Comparison of ENCODE assay signal across 8 cellular contexts in the genomic region with DNA sequence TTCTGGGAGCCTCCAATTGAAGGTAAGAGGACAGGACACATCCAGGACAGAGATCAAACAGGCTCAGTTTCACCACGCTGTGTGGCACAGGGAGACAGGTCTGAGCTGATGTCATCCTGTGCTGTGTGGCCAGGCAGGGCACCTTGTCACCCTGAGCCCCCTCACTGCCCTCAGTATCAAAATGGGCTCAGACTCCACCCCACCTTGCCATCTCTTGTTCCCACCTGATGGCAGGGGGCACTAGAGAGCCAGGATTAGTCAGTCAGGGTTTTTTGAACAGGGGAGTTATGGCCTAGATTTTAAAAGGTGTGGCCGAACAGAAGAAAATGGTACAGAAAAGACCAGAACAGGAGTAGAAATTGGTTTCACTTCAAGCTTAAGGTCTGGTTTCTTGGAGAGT. TPM values are rescaled to one million over a fixed set of nuclear protein-coding genes. Genes with fewer than 3 reads are reported as not detected.
DNase-seq lines count a peak whose midpoint lies in the region; ATAC-seq and TF ChIP-seq lines count a peak whose summit lies in the region.

No MANE protein-coding gene starts in this region.

- TF ChIP-seq CTCF in AG09319 (IDR thresholded peaks at IDR 0.05; ENCODE audit: low read depth, low read length) (peak; percentile 41), GM12873 (IDR thresholded peaks at IDR 0.05; ENCODE audit: insufficient read depth, low read depth, low read length, missing control alignments) (peak; percentile 67)

- peak overlapping the region; percentile 49 for H3K4me3 Mint-ChIP-seq in natural killer cell treated with Interleukin-12 subunit alpha and Interleukin-12 subunit beta and Interleukin-15 and Interleukin-18, amount 100 ng/mL, for 72 hours

- peaks cover 19 to 27% of the 10 kb centered on the region in 2 donors for H3K4me1 Mint-ChIP-seq in natural killer cell treated with Interleukin-12 subunit alpha and Interleukin-12 subunit beta and Interleukin-15 and Interleukin-18, amount 100 ng/mL, for 72 hours (ENCODE audit: low read depth in 2 of 2)

- no peak for DNase-seq in AG09319 (ENCODE audit: extremely low read depth, low read depth)
- DNase-seq in RPMI8226, result peak; percentile 58
- peak; percentile 59 for DNase-seq in astrocyte of the hippocampus (ENCODE audit: low read depth, low spot score)
- DNase-seq in natural killer cell treated with Interleukin-12 subunit alpha and Interleukin-12 subunit beta and Interleukin-15 and Interleukin-18, amount 100 ng/mL, for 72 hours (ENCODE audit: low spot score), result no peak
- DNase-seq in HCEC 1CT, result no peak
- no peak for DNase-seq in DMS153 treated with DMSO at 0.1 percent for 48 hours (lab: John Stamatoyannopoulos, UW; ENCODE audit: unreplicated experiment)

- H3K27me3 Mint-ChIP-seq in natural killer cell treated with Interleukin-12 subunit alpha and Interleukin-12 subunit beta and Interleukin-15 and Interleukin-18, amount 100 ng/mL, for 72 hours, result no peaks in the 10 kb centered on the region

- no peak for ATAC-seq in natural killer cell treated with Interleukin-12 subunit alpha and Interleukin-12 subunit beta and Interleukin-15 and Interleukin-18, amount 100 ng/mL, for 72 hours
- no peak for ATAC-seq in HG02938 (IDR thresholded peaks at IDR 0.05; ENCODE audit: unreplicated experiment)

- no peaks in the 10 kb centered on the region for H3K9me3 Mint-ChIP-seq in natural killer cell treated with Interleukin-12 subunit alpha and Interleukin-12 subunit beta and Interleukin-15 and Interleukin-18, amount 100 ng/mL, for 72 hours

- H3K36me3 Mint-ChIP-seq in natural killer cell treated with Interleukin-12 subunit alpha and Interleukin-12 subunit beta and Interleukin-15 and Interleukin-18, amount 100 ng/mL, for 72 hours, result no peaks in the 10 kb centered on the region

- H3K27ac Mint-ChIP-seq in natural killer cell treated with Interleukin-12 subunit alpha and Interleukin-12 subunit beta and Interleukin-15 and Interleukin-18, amount 100 ng/mL, for 72 hours, result peak overlapping the region in 1 of 2 donors; percentile 33

RNA-seq across cellular contexts. Expression of gene KAT2A, which starts 2.6 kb away (rescaled TPM):
- total RNA-seq in natural killer cell treated with Interleukin-12 subunit alpha and Interleukin-12 subunit beta and Interleukin-15 and Interleukin-18, amount 100 ng/mL, for 72 hours, result 10 to 100 TPM; 16.5 to 56.5 TPM

RNA-seq across cellular contexts. Expression of gene HSPB9, which starts 4.1 kb away (rescaled TPM):
- not detected for total RNA-seq in natural killer cell treated with Interleukin-12 subunit alpha and Interleukin-12 subunit beta and Interleukin-15 and Interleukin-18, amount 100 ng/mL, for 72 hours

RNA-seq across cellular contexts. Expression of gene DHX58, which starts 6.0 kb away (rescaled TPM):
- total RNA-seq in natural killer cell treated with Interleukin-12 subunit alpha and Interleukin-12 subunit beta and Interleukin-15 and Interleukin-18, amount 100 ng/mL, for 72 hours, result 1 to 10 TPM; 7.0 to 7.6 TPM

RNA-seq across cellular contexts. Expression of gene ZNF385C, which starts 20.3 kb away (rescaled TPM):
- total RNA-seq in natural killer cell treated with Interleukin-12 subunit alpha and Interleukin-12 subunit beta and Interleukin-15 and Interleukin-18, amount 100 ng/mL, for 72 hours, result not detected

RNA-seq across cellular contexts. Expression of gene RAB5C, which starts 36.2 kb away (rescaled TPM):
- 10 to 100 TPM; 67.4 to 73.7 TPM for total RNA-seq in natural killer cell treated with Interleukin-12 subunit alpha and Interleukin-12 subunit beta and Interleukin-15 and Interleukin-18, amount 100 ng/mL, for 72 hours

Comparison
In these comparisons a context has a peak if more than half of its experiments do, and no peak if none do; other contexts are left out.
1. DNase-seq: peak in RPMI8226 (single experiment) and astrocyte of the hippocampus (single experiment); none in AG09319 (single experiment), natural killer cell treated with Interleukin-12 subunit alpha and Interleukin-12 subunit beta and Interleukin-15 and Interleukin-18, amount 100 ng/mL, for 72 hours (single experiment), HCEC 1CT (single experiment) and DMS153 treated with DMSO at 0.1 percent for 48 hours (single experiment).